In the genomic region with DNA sequence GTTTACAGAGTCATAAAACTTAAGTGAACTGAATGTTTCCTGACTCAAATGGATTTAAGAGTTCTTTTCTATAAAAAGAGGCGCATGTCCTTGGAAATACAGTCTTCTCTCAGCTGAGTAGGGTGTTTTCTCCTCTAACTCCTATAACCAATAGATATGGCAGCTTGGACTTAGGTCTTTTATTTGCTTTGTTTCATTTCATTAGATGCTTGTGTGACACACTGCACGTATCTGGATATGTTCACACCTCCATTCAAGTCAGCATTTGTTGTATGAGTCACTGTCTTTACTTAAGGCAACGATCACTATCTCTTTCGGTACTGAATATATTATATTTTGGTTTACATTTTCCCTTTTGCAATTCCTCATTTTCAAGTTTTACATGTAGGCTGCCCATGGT, we compare ENCODE assay signal across 31 cellular contexts.
DNase-seq lines count a peak whose midpoint lies in the region; ATAC-seq and TF ChIP-seq lines count a peak whose summit lies in the region.
"Had no signal": no experiment of that assay in that cellular context is flagged by ENCODE, and none has a peak within 500 bp of the region (broad histone marks: within the 10 kb centered on the region; RNA-seq: fewer than 3 reads in every experiment).

No MANE protein-coding gene starts in this region.

- H3K4me3 Mint-ChIP-seq in HFFc6, result peak overlapping the region; percentile 67
- H3K4me3 Mint-ChIP-seq: activated CD8-positive, alpha-beta T cell treated with anti-CD3 and anti-CD28 coated beads, Interleukin-2, amount 10 ng/mL, durations not matched to agents 7 days and 5 days; effector memory CD8-positive, alpha-beta T cell; memory B cell; neural crest cell had no signal

- DNase-seq in HFFc6 (peak; percentile 29), RPMI7951 (ENCODE audit: low read depth) (peak; percentile 84), smooth muscle cell (lab: John Stamatoyannopoulos, UW; ENCODE audit: unreplicated experiment) (no peak), D341Med (ENCODE audit: low spot score) (no peak), left lung (no peak)
- DNase-seq: activated CD4-positive, alpha-beta T cell treated with anti-CD3 and anti-CD28 coated beads for 4 hours; activated CD8-positive, alpha-beta T cell treated with anti-CD3 and anti-CD28 coated beads, Interleukin-2, amount 10 ng/mL, durations not matched to agents 7 days and 5 days; activated naive CD4-positive, alpha-beta T cell treated with anti-CD3 and anti-CD28 coated beads, Interleukin-2, amount 50 U/mL, for 16 hours; amniotic stem cell; brain microvascular endothelial cell; C1 segment of cervical spinal cord; DMS79; effector memory CD8-positive, alpha-beta T cell; foreskin fibroblast; left cardiac atrium; MV-4-11; NCI-H1436; NCI-H226; NCI-H69; ovary; stimulated activated naive CD4-positive, alpha-beta T cell; SW 1271; upper lobe of left lung had no signal

- H3K4me2 ChIP-seq in smooth muscle cell, result peak overlapping the region; percentile 77

- H3K27me3 ChIP-seq in smooth muscle cell (ENCODE audit: low read depth), result no peaks in the 10 kb centered on the region
- no peaks in the 10 kb centered on the region for H3K27me3 ChIP-seq in left lung
- H3K27me3 ChIP-seq: brain microvascular endothelial cell, ovary, upper lobe of left lung had no signal

- H3K4me1 ChIP-seq in smooth muscle cell (ENCODE audit: low read depth) (peaks cover 28% of the 10 kb centered on the region), left lung (no peaks in the 10 kb centered on the region)
- H3K4me1 ChIP-seq: upper lobe of left lung had no signal

- H3K27ac ChIP-seq in smooth muscle cell (ENCODE audit: low read depth) (peak overlapping the region; percentile 89), left lung (no peak overlapping the region)
- H3K27ac ChIP-seq: brain microvascular endothelial cell, ovary, upper lobe of left lung, VCaP had no signal

- H2AFZ ChIP-seq in smooth muscle cell (ENCODE audit: low read depth), result no peak overlapping the region

- H3K27me3 Mint-ChIP-seq in HFFc6 (ENCODE audit: insufficient read depth), result no peaks in the 10 kb centered on the region
- H3K27me3 Mint-ChIP-seq: effector memory CD8-positive, alpha-beta T cell; memory B cell had no signal

- WGBS in smooth muscle cell (ENCODE audit: low lambda C conversion rate), result 14% methylated on average over 4 of the region's 4 CpGs

- H3K9me3 Mint-ChIP-seq in HFFc6, result no peaks in the 10 kb centered on the region
- H3K9me3 Mint-ChIP-seq: activated T-helper 2 cell treated with anti-CD3 and anti-CD28 coated beads, Interferon-gamma antibody, Interleukin-2, Interleukin-4, amounts not matched to agents 10 μg/mL and 5 μg/mL and 100 μg/mL, durations not matched to agents 14 hours and 24 hours and 36 hours; effector memory CD8-positive, alpha-beta T cell; memory B cell; neural crest cell had no signal

- no peak overlapping the region for H3K9ac ChIP-seq in smooth muscle cell (ENCODE audit: low read depth)

- H3K27ac Mint-ChIP-seq in HFFc6, result peak overlapping the region; percentile 64
- H3K27ac Mint-ChIP-seq: activated CD8-positive, alpha-beta T cell treated with anti-CD3 and anti-CD28 coated beads, Interleukin-2, amount 10 ng/mL, durations not matched to agents 7 days and 5 days; activated T-helper 2 cell treated with anti-CD3 and anti-CD28 coated beads, Interferon-gamma antibody, Interleukin-2, Interleukin-4, amounts not matched to agents 10 μg/mL and 5 μg/mL and 100 μg/mL, durations not matched to agents 14 hours and 24 hours and 36 hours; effector memory CD8-positive, alpha-beta T cell; memory B cell had no signal

- H3K9me3 ChIP-seq in smooth muscle cell (replicated peaks; ENCODE audit: low read depth), result no peaks in the 10 kb centered on the region
- no peaks in the 10 kb centered on the region for H3K9me3 ChIP-seq in left lung
- H3K9me3 ChIP-seq: ovary, upper lobe of left lung had no signal

- H3K4me1 Mint-ChIP-seq in HFFc6 (ENCODE audit: low read depth), result peaks cover 42% of the 10 kb centered on the region
- H3K4me1 Mint-ChIP-seq: memory B cell had no signal

- H3K36me3 ChIP-seq in smooth muscle cell (ENCODE audit: low read depth) (no peaks in the 10 kb centered on the region), left lung (no peaks in the 10 kb centered on the region)
- H3K36me3 ChIP-seq: brain microvascular endothelial cell, ovary, upper lobe of left lung had no signal

- peaks cover 31% of the 10 kb centered on the region for H3F3A ChIP-seq in smooth muscle cell (ENCODE audit: low read depth)

- H3K36me3 Mint-ChIP-seq in HFFc6 (ENCODE audit: low read depth), result no peaks in the 10 kb centered on the region
- H3K36me3 Mint-ChIP-seq: memory B cell had no signal

- intact Hi-C loops in left lung (cut with DNase I), result no loop called here

- no peak overlapping the region for H3K4me3 ChIP-seq in smooth muscle cell
- H3K4me3 ChIP-seq in left lung, result no peak overlapping the region
- H3K4me3 ChIP-seq: ovary, skin epidermis, upper lobe of left lung had no signal

- peak; percentile 70 for ATAC-seq in esophagus mucosa
- ATAC-seq in HG03045 (IDR thresholded peaks at IDR 0.05; ENCODE audit: unreplicated experiment), result no peak
- no peak for ATAC-seq in left lung
- ATAC-seq: activated CD8-positive, alpha-beta T cell treated with anti-CD3 and anti-CD28 coated beads, Interleukin-2, amount 10 ng/mL, durations not matched to agents 7 days and 5 days; effector memory CD8-positive, alpha-beta T cell; left cardiac atrium; Panc1 had no signal

- TF ChIP-seq CTCF in HFFc6 (IDR thresholded peaks at IDR 0.05) (no peak), smooth muscle cell (IDR thresholded peaks at IDR 0.05; ENCODE audit: borderline replicate concordance, insufficient read depth, poor library complexity, severe bottlenecking) (no peak), left lung (IDR thresholded peaks at IDR 0.05) (no peak)

- no peaks in the 10 kb centered on the region for H3K79me2 ChIP-seq in smooth muscle cell (ENCODE audit: low read depth)

- no peaks in the 10 kb centered on the region for H4K20me1 ChIP-seq in smooth muscle cell (ENCODE audit: low read depth)

Comparison
In these comparisons a context has a peak if more than half of its experiments do, and no peak if none do; other contexts are left out.
1. DNase-seq: peak in HFFc6 (single experiment) and RPMI7951 (single experiment); none in smooth muscle cell (single experiment), D341Med (single experiment) and left lung (0 of 2).